13 cellular contexts compared by ENCODE assay signal in genomic region chr11:95093548-95093947, GRCh38. TPM values are rescaled to one million over a fixed set of nuclear protein-coding genes. Genes with fewer than 3 reads are reported as not detected.
DNase-seq lines count a peak whose midpoint lies in the region; ATAC-seq and TF ChIP-seq lines count a peak whose summit lies in the region.
"Had no signal": no experiment of that assay in that cellular context is flagged by ENCODE, and none has a peak within 500 bp of the region (broad histone marks: within the 10 kb centered on the region; RNA-seq: fewer than 3 reads in every experiment).

No MANE protein-coding gene starts in this region.

- POLR2A ChIA-PET in PC-3 (lab: Charles Lee; ENCODE audit: unreplicated experiment) = no interaction called here

- peaks cover 0 to 28% (median 7%) of the 10 kb centered on the region in 11 experiments; a peak in 7 of 22 replicates for H4K20me1 ChIP-seq in BLaER1 treated with 17β-estradiol and CSF1 and Interleukin-3, amounts not matched to agents 10 nM and 100 nM
- no peaks in the 10 kb centered on the region for H4K20me1 ChIP-seq in PC-3 (ENCODE audit: low read length)

- TF ChIP-seq CTCF in PC-3 (conservative IDR thresholded peaks at IDR 0.05; ENCODE audit: low read depth, low read length) (no peak), sigmoid colon (IDR thresholded peaks at IDR 0.05) (no peak), esophagus squamous epithelium (IDR thresholded peaks at IDR 0.05) (no peak)

- BruUV-seq in PC-3 (replicated peaks; lab: Mats Ljungman, UMichigan) = no TSS peak

- H3K9me2 ChIP-seq in PC-3 (replicated peaks; ENCODE audit: low read length) = no peaks in the 10 kb centered on the region

- ATAC-seq in GM18511 (IDR thresholded peaks at IDR 0.05; ENCODE audit: unreplicated experiment) = peak; percentile 15
- no peak for ATAC-seq in PC-3
- ATAC-seq in memory B cell (ENCODE audit: low read depth) = no peak
- no peak for ATAC-seq in GM18870 (IDR thresholded peaks at IDR 0.05; ENCODE audit: unreplicated experiment)

- TF ChIP-seq POLR2A in sigmoid colon (IDR thresholded peaks at IDR 0.05) (no peak), esophagus squamous epithelium (IDR thresholded peaks at IDR 0.05) (no peak)

- intact Hi-C loops in PC-3 (cut with micrococcal nuclease) (no loop called here), sigmoid colon (cut with DNase I) (no loop called here), esophagus squamous epithelium (cut with DNase I) (no loop called here)

- H3K4me1 ChIP-seq in BLaER1 treated with 17β-estradiol and CSF1 and Interleukin-3, amounts not matched to agents 10 nM and 100 nM = peaks cover 53 to 90% (median 86%) of the 10 kb centered on the region in 10 experiments
- H3K4me1 ChIP-seq in PC-3 (ENCODE audit: insufficient read depth, low read length) (peaks cover 45% of the 10 kb centered on the region), sigmoid colon (peaks cover 0 to 22% (median 11%) of the 10 kb centered on the region in 4 donors), esophagus squamous epithelium (peaks cover 22 to 80% (median 30%) of the 10 kb centered on the region in 3 donors)

- peak overlapping the region in 2 of 10 experiments; percentile 26 to 96; a peak in 3 of 20 replicates for H3K4me3 ChIP-seq in BLaER1 treated with 17β-estradiol and CSF1 and Interleukin-3, amounts not matched to agents 10 nM and 100 nM
- 0 out of 2 replicates have a peak overlapping the region, but pooled peaks have one; percentile 6 for H3K4me3 ChIP-seq in PC-3 (ENCODE audit: low read length)
- H3K4me3 ChIP-seq in sigmoid colon = no peak overlapping the region
- H3K4me3 ChIP-seq in esophagus squamous epithelium = no peak overlapping the region

- peak overlapping the region in 3 of 11 experiments; percentile 24 to 89 (median 29); a peak in 5 of 22 replicates for H3K9ac ChIP-seq in BLaER1 treated with 17β-estradiol and CSF1 and Interleukin-3, amounts not matched to agents 10 nM and 100 nM
- H3K9ac ChIP-seq in PC-3 (ENCODE audit: low read length) = no peak overlapping the region

- no peaks in the 10 kb centered on the region for H3F3A ChIP-seq in PC-3 (ENCODE audit: low read length, unreplicated experiment)

- H3K79me2 ChIP-seq in PC-3 (ENCODE audit: low read length) = peaks cover 37% of the 10 kb centered on the region

- no peaks in the 10 kb centered on the region for H3K36me3 Mint-ChIP-seq in memory B cell

- H2AFZ ChIP-seq in PC-3 (ENCODE audit: low read length) = no peak overlapping the region

- no peaks in the 10 kb centered on the region; a peak in 1 of 22 replicates for H3K9me3 ChIP-seq in BLaER1 treated with 17β-estradiol and CSF1 and Interleukin-3, amounts not matched to agents 10 nM and 100 nM (replicated peaks in 1 of 11)
- H3K9me3 ChIP-seq in PC-3 (ENCODE audit: low read length) (no peaks in the 10 kb centered on the region), sigmoid colon (no peaks in the 10 kb centered on the region), esophagus squamous epithelium (no peaks in the 10 kb centered on the region)

- TF ChIP-seq EP300 in sigmoid colon (IDR thresholded peaks at IDR 0.05) = no peak

- peak overlapping the region in 3 of 11 experiments; percentile 1 to 85 (median 32); a peak in 3 of 22 replicates for H3K27ac ChIP-seq in BLaER1 treated with 17β-estradiol and CSF1 and Interleukin-3, amounts not matched to agents 10 nM and 100 nM
- H3K27ac ChIP-seq in PC-3 (ENCODE audit: low read length) = peak overlapping the region; percentile 40
- H3K27ac ChIP-seq in sigmoid colon = no peak overlapping the region
- H3K27ac ChIP-seq in esophagus squamous epithelium = peak overlapping the region in 2 of 4 donors; percentile 27 to 64

- WGBS in sigmoid colon, 2 donors = 57 to 71% methylated on average over 3 of the region's 3 CpGs
- 86 to 87% methylated on average over 3 of the region's 3 CpGs for WGBS in esophagus squamous epithelium, 2 donors

- H3K9me3 Mint-ChIP-seq in memory B cell = no peaks in the 10 kb centered on the region
- H3K9me3 Mint-ChIP-seq: immature natural killer cell had no signal

- H3K4me3 Mint-ChIP-seq in memory B cell = peak overlapping the region; percentile 68

- DNase-seq in PC-3 (no peak), memory B cell (ENCODE audit: low spot score in 2 of 2) (no peak), sigmoid colon (no peak), DMS53 (lab: John Stamatoyannopoulos, UW) (no peak), esophagus squamous epithelium (lab: John Stamatoyannopoulos, UW) (no peak)
- DNase-seq: activated effector memory CD4-positive, alpha-beta T cell treated with Interleukin-2 at 50 U/mL for 16 hours; NCI-H1694 had no signal

- peak overlapping the region; percentile 9 for H3K27ac Mint-ChIP-seq in memory B cell

- CTCF ChIA-PET in PC-3 (lab: Charles Lee) = interaction anchor here (0.6 kb wide), 1 partner anchor 46 kb away, joined by 3 read pairs; no protein-coding TSS in a partner anchor

- H3K4me2 ChIP-seq in BLaER1 treated with 17β-estradiol and CSF1 and Interleukin-3, amounts not matched to agents 10 nM and 100 nM = peak overlapping the region; percentile 47 to 100 (median 91); a peak in 21 of 22 replicates
- H3K4me2 ChIP-seq in PC-3 (ENCODE audit: low read length) = peak overlapping the region; percentile 43

- H3K27me3 Mint-ChIP-seq in memory B cell = no peaks in the 10 kb centered on the region

- peaks cover 0 to 25% (median 0%) of the 10 kb centered on the region in 11 experiments; a peak in 4 of 22 replicates for H3K36me3 ChIP-seq in BLaER1 treated with 17β-estradiol and CSF1 and Interleukin-3, amounts not matched to agents 10 nM and 100 nM
- no peaks in the 10 kb centered on the region for H3K36me3 ChIP-seq in PC-3 (ENCODE audit: low read depth, low read length)
- no peaks in the 10 kb centered on the region for H3K36me3 ChIP-seq in sigmoid colon
- peaks cover 0 to 5% (median 0%) of the 10 kb centered on the region in 3 donors for H3K36me3 ChIP-seq in esophagus squamous epithelium

- peaks cover 0 to 34% (median 0%) of the 10 kb centered on the region in 11 experiments; a peak in 5 of 22 replicates for H3K27me3 ChIP-seq in BLaER1 treated with 17β-estradiol and CSF1 and Interleukin-3, amounts not matched to agents 10 nM and 100 nM
- H3K27me3 ChIP-seq in PC-3 (ENCODE audit: low read length) (no peaks in the 10 kb centered on the region), sigmoid colon (no peaks in the 10 kb centered on the region), esophagus squamous epithelium (no peaks in the 10 kb centered on the region)

- H3K4me1 Mint-ChIP-seq in memory B cell = peaks cover 54% of the 10 kb centered on the region

RNA-seq across cellular contexts. Expression of gene ENDOD1, which starts 3.9 kb away (rescaled TPM):
- total RNA-seq in PC-3 (2014; rRNA removed) = 28.5 and 32.1 TPM in 2 replicates
- 10 to 100 TPM; 18.1 to 31.4 (median 21.0) TPM for total RNA-seq in sigmoid colon
- 10 to 100 TPM in 1 of 3 donors, 1 to 10 TPM in 2; 7.8 to 26.5 (median 8.3) TPM for polyA plus RNA-seq in sigmoid colon
- total RNA-seq in esophagus squamous epithelium = 10 to 100 TPM; 27.8 to 44.8 (median 35.9) TPM

RNA-seq across cellular contexts. Expression of gene SRSF8, which starts 26.8 kb away (rescaled TPM):
- total RNA-seq in PC-3 (2014; rRNA removed) = 17.2 and 20.4 TPM in 2 replicates
- total RNA-seq in sigmoid colon = 10 to 100 TPM; 15.0 to 30.4 (median 25.2) TPM
- 10 to 100 TPM; 34.6 to 54.7 (median 37.2) TPM for polyA plus RNA-seq in sigmoid colon
- total RNA-seq in esophagus squamous epithelium = 10 to 100 TPM; 20.1 to 37.4 (median 22.2) TPM

RNA-seq across cellular contexts. Expression of gene KDM4F, which starts 44.3 kb away (rescaled TPM):
- total RNA-seq in PC-3 (2014; rRNA removed) (not detected in 2 replicates), sigmoid colon (not detected), esophagus squamous epithelium (not detected)
- not detected for polyA plus RNA-seq in sigmoid colon
- total RNA-seq: cerebellum, fibroblast of lung had no signal
- polyA plus RNA-seq: fibroblast of lung, immature natural killer cell had no signal
